ENCODE assay signal across 1 cellular context in genomic region chr6:14709900-14710299, GRCh38.
TF ChIP-seq lines count a peak whose summit lies in the region.

No MANE protein-coding gene starts in this region.

TF ChIP-seq in K562, 482 proteins besides CTCF, POLR2A, EP300 and RAD21 (continued from another document and continues in another):
- no peak for TF ChIP-seq HES1 (IDR thresholded peaks at IDR 0.05; ENCODE audit: low read depth)
- peak; percentile 71 for TF ChIP-seq DMBX1 (CRISPR knock-in tag; IDR thresholded peaks at IDR 0.05; ENCODE audit: borderline replicate concordance)
- TF ChIP-seq HNRNPL (IDR thresholded peaks at IDR 0.05; ENCODE audit: low read depth, low read length) = no peak
- no peak for TF ChIP-seq CGGBP1 (CRISPR knock-in tag; IDR thresholded peaks at IDR 0.05)
- TF ChIP-seq NCOA4 (IDR thresholded peaks at IDR 0.05; ENCODE audit: partially characterized antibody) = no peak
- TF ChIP-seq NR2C1 (IDR thresholded peaks at IDR 0.05) = no peak
- TF ChIP-seq NR2C1 (tag; IDR thresholded peaks at IDR 0.05) = peak; percentile 18; the same call in 1 of the 2 replicates
- TF ChIP-seq ARID4B (CRISPR knock-in tag; IDR thresholded peaks at IDR 0.05) = no peak
- no peak for TF ChIP-seq SNAPC5 (CRISPR knock-in tag; IDR thresholded peaks at IDR 0.05)
- TF ChIP-seq TFAM (CRISPR knock-in tag; conservative IDR thresholded peaks at IDR 0.05) = no peak
- TF ChIP-seq E2F6 (IDR thresholded peaks at IDR 0.05; ENCODE audit: borderline replicate concordance in 1 of 2, extremely low read depth in 1 of 2, insufficient read depth in 1 of 2, insufficient read length in 1 of 2, low read depth in 1 of 2, low read length in 1 of 2, poor library complexity in 1 of 2, severe bottlenecking in 1 of 2) = peak in 1 of 2 experiments; percentile 37
- TF ChIP-seq PHF20 (IDR thresholded peaks at IDR 0.05; ENCODE audit: partially characterized antibody) = no peak
- no peak for TF ChIP-seq SIN3B (IDR thresholded peaks at IDR 0.05; ENCODE audit: low read depth)
- TF ChIP-seq MYC (IDR thresholded peaks at IDR 0.05; ENCODE audit: low read depth, low read length) = no peak
- 0 out of 2 replicates have a peak, but pooled peaks have one; percentile 36 for TF ChIP-seq MYC (CRISPR knock-in tag; IDR thresholded peaks at IDR 0.05; ENCODE audit: borderline replicate concordance, low read depth)
- no peak for TF ChIP-seq GTF2F1 (IDR thresholded peaks at IDR 0.05; ENCODE audit: low read depth, low read length)
- TF ChIP-seq ZNF592 (IDR thresholded peaks at IDR 0.05) = peak; percentile 70; the same call in 1 of the 2 replicates
- 0 out of 2 replicates have a peak, but pooled peaks have one; percentile 13 for TF ChIP-seq ZKSCAN8 (CRISPR knock-in tag; IDR thresholded peaks at IDR 0.05)
- no peak for TF ChIP-seq ZNF584 (CRISPR knock-in tag; IDR thresholded peaks at IDR 0.05; ENCODE audit: low read depth)
- TF ChIP-seq, protein P1, sequence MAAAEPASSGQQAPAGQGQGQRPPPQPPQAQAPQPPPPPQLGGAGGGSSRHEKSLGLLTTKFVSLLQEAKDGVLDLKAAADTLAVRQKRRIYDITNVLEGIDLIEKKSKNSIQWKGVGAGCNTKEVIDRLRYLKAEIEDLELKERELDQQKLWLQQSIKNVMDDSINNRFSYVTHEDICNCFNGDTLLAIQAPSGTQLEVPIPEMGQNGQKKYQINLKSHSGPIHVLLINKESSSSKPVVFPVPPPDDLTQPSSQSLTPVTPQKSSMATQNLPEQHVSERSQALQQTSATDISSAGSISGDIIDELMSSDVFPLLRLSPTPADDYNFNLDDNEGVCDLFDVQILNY (CRISPR knock-in tag; IDR thresholded peaks at IDR 0.05) = no peak
- TF ChIP-seq L3MBTL2 (IDR thresholded peaks at IDR 0.05) = peak; percentile 57; the same call in 1 of the 2 replicates
- TF ChIP-seq ZNF134 (CRISPR knock-in tag; conservative IDR thresholded peaks at IDR 0.05) = no peak
- TF ChIP-seq FUS (optimal IDR thresholded peaks at IDR 0.05; ENCODE audit: low read depth, low read length) = no peak
- TF ChIP-seq SAP30 (IDR thresholded peaks at IDR 0.05; ENCODE audit: borderline replicate concordance, insufficient read depth, low read depth, low read length, poor library complexity, severe bottlenecking) = no peak
- TF ChIP-seq ZNF121 (CRISPR knock-in tag; conservative IDR thresholded peaks at IDR 0.05) = no peak
- TF ChIP-seq, protein P2, sequence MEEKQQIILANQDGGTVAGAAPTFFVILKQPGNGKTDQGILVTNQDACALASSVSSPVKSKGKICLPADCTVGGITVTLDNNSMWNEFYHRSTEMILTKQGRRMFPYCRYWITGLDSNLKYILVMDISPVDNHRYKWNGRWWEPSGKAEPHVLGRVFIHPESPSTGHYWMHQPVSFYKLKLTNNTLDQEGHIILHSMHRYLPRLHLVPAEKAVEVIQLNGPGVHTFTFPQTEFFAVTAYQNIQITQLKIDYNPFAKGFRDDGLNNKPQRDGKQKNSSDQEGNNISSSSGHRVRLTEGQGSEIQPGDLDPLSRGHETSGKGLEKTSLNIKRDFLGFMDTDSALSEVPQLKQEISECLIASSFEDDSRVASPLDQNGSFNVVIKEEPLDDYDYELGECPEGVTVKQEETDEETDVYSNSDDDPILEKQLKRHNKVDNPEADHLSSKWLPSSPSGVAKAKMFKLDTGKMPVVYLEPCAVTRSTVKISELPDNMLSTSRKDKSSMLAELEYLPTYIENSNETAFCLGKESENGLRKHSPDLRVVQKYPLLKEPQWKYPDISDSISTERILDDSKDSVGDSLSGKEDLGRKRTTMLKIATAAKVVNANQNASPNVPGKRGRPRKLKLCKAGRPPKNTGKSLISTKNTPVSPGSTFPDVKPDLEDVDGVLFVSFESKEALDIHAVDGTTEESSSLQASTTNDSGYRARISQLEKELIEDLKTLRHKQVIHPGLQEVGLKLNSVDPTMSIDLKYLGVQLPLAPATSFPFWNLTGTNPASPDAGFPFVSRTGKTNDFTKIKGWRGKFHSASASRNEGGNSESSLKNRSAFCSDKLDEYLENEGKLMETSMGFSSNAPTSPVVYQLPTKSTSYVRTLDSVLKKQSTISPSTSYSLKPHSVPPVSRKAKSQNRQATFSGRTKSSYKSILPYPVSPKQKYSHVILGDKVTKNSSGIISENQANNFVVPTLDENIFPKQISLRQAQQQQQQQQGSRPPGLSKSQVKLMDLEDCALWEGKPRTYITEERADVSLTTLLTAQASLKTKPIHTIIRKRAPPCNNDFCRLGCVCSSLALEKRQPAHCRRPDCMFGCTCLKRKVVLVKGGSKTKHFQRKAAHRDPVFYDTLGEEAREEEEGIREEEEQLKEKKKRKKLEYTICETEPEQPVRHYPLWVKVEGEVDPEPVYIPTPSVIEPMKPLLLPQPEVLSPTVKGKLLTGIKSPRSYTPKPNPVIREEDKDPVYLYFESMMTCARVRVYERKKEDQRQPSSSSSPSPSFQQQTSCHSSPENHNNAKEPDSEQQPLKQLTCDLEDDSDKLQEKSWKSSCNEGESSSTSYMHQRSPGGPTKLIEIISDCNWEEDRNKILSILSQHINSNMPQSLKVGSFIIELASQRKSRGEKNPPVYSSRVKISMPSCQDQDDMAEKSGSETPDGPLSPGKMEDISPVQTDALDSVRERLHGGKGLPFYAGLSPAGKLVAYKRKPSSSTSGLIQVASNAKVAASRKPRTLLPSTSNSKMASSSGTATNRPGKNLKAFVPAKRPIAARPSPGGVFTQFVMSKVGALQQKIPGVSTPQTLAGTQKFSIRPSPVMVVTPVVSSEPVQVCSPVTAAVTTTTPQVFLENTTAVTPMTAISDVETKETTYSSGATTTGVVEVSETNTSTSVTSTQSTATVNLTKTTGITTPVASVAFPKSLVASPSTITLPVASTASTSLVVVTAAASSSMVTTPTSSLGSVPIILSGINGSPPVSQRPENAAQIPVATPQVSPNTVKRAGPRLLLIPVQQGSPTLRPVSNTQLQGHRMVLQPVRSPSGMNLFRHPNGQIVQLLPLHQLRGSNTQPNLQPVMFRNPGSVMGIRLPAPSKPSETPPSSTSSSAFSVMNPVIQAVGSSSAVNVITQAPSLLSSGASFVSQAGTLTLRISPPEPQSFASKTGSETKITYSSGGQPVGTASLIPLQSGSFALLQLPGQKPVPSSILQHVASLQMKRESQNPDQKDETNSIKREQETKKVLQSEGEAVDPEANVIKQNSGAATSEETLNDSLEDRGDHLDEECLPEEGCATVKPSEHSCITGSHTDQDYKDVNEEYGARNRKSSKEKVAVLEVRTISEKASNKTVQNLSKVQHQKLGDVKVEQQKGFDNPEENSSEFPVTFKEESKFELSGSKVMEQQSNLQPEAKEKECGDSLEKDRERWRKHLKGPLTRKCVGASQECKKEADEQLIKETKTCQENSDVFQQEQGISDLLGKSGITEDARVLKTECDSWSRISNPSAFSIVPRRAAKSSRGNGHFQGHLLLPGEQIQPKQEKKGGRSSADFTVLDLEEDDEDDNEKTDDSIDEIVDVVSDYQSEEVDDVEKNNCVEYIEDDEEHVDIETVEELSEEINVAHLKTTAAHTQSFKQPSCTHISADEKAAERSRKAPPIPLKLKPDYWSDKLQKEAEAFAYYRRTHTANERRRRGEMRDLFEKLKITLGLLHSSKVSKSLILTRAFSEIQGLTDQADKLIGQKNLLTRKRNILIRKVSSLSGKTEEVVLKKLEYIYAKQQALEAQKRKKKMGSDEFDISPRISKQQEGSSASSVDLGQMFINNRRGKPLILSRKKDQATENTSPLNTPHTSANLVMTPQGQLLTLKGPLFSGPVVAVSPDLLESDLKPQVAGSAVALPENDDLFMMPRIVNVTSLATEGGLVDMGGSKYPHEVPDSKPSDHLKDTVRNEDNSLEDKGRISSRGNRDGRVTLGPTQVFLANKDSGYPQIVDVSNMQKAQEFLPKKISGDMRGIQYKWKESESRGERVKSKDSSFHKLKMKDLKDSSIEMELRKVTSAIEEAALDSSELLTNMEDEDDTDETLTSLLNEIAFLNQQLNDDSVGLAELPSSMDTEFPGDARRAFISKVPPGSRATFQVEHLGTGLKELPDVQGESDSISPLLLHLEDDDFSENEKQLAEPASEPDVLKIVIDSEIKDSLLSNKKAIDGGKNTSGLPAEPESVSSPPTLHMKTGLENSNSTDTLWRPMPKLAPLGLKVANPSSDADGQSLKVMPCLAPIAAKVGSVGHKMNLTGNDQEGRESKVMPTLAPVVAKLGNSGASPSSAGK (IDR thresholded peaks at IDR 0.05) = peak; percentile 67
- no peak for TF ChIP-seq PURB (CRISPR knock-in tag; IDR thresholded peaks at IDR 0.05; ENCODE audit: low read depth)
- no peak for TF ChIP-seq HCFC1 (IDR thresholded peaks at IDR 0.05; ENCODE audit: low read depth, low read length)
- TF ChIP-seq TEAD4 (IDR thresholded peaks at IDR 0.05; ENCODE audit: low read length) = 0 out of 2 replicates have a peak, but pooled peaks have one; percentile 1
- TF ChIP-seq TEAD4 (CRISPR knock-in tag; IDR thresholded peaks at IDR 0.05; ENCODE audit: borderline replicate concordance) = no peak
- TF ChIP-seq, protein P3, sequence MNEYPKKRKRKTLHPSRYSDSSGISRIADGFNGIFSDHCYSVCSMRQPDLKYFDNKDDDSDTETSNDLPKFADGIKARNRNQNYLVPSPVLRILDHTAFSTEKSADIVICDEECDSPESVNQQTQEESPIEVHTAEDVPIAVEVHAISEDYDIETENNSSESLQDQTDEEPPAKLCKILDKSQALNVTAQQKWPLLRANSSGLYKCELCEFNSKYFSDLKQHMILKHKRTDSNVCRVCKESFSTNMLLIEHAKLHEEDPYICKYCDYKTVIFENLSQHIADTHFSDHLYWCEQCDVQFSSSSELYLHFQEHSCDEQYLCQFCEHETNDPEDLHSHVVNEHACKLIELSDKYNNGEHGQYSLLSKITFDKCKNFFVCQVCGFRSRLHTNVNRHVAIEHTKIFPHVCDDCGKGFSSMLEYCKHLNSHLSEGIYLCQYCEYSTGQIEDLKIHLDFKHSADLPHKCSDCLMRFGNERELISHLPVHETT (CRISPR knock-in tag; conservative IDR thresholded peaks at IDR 0.05 in 1 of 2, IDR thresholded peaks at IDR 0.05 in 1 of 2) = 0 out of 4 replicates have a peak, but pooled peaks of 1 of the 2 experiments have one; percentile 57
